17 cellular contexts compared by ENCODE assay signal in genomic region chr16:72620853-72621252, GRCh38.
DNase-seq lines count a peak whose midpoint lies in the region; ATAC-seq and TF ChIP-seq lines count a peak whose summit lies in the region.
"Had no signal": no experiment of that assay in that cellular context is flagged by ENCODE, and none has a peak within 500 bp of the region (broad histone marks: within the 10 kb centered on the region; RNA-seq: fewer than 3 reads in every experiment).

No MANE protein-coding gene starts in this region.

- DNase-seq in MCF 10A (ENCODE audit: unreplicated experiment), result peak; percentile 21
- DNase-seq in mammary epithelial cell, result no peak
- peak; percentile 18 for DNase-seq in NCI-H1105 (lab: John Stamatoyannopoulos, UW)
- no peak for DNase-seq in WTC11 (ENCODE audit: low spot score)
- DNase-seq in tibial artery, result no peak
- DNase-seq in heart right ventricle, result no peak
- no peak for DNase-seq in vagina (ENCODE audit: extremely low spot score in 2 of 2)
- no peak for DNase-seq in esophagus muscularis mucosa (ENCODE audit: extremely low spot score)
- DNase-seq: ACHN; AML-193; Caco-2; CD4-positive, alpha-beta T cell; H7; IMR-90 had no signal

- POLR2A ChIA-PET in MCF 10A (lab: Yijun Ruan, JAX), result interaction anchor here (0.7 to 1.7 kb wide), 2 partner anchors 13 to 38 kb away, joined by 3 to 6 read pairs; no protein-coding TSS in a partner anchor
- POLR2A ChIA-PET in WTC11 (lab: Charles Lee), result interaction anchor here (0.6 to 1.0 kb wide), 2 partner anchors 10 to 143 kb away, joined by 3 read pairs; no protein-coding TSS in a partner anchor

- no peaks in the 10 kb centered on the region for H3K27me3 Mint-ChIP-seq in MCF 10A (ENCODE audit: insufficient read depth, unreplicated experiment)
- no peaks in the 10 kb centered on the region for H3K27me3 Mint-ChIP-seq in WTC11 (ENCODE audit: low read depth)
- H3K27me3 Mint-ChIP-seq: CD4-positive, alpha-beta T cell had no signal

- H3K36me3 ChIP-seq in mammary epithelial cell (ENCODE audit: insufficient read depth, low read length) (no peaks in the 10 kb centered on the region), tibial artery (no peaks in the 10 kb centered on the region), heart right ventricle (no peaks in the 10 kb centered on the region), vagina (no peaks in the 10 kb centered on the region), esophagus muscularis mucosa (no peaks in the 10 kb centered on the region)

- CTCF ChIA-PET in MCF 10A (lab: Yijun Ruan, JAX), result interaction anchor here (0.5 to 1.6 kb wide), 3 partner anchors 67 to 432 kb away, joined by 3 to 4 read pairs (median 4); no protein-coding TSS in a partner anchor
- CTCF ChIA-PET in mammary epithelial cell (lab: Charles Lee; ENCODE audit: low non-redundant PET), result no interaction called here
- CTCF ChIA-PET in WTC11 (lab: Charles Lee), result no interaction called here

- H3K79me2 ChIP-seq in mammary epithelial cell (ENCODE audit: insufficient read depth, low read length), result peaks cover 3% of the 10 kb centered on the region

- TF ChIP-seq POLR2A in vagina (IDR thresholded peaks at IDR 0.05), result no peak
- no peak for TF ChIP-seq POLR2A in esophagus muscularis mucosa (IDR thresholded peaks at IDR 0.05; ENCODE audit: low read depth)

- no peak for TF ChIP-seq EP300 in esophagus muscularis mucosa (IDR thresholded peaks at IDR 0.05)

- in situ Hi-C loops in mammary epithelial cell (cut with MboI; ENCODE audit: low sequenced_read_pairs in 2 of 2), result no loop called here

- H3K9me3 Mint-ChIP-seq in MCF 10A (ENCODE audit: unreplicated experiment) (no peaks in the 10 kb centered on the region), WTC11 (peaks cover 17% of the 10 kb centered on the region)
- H3K9me3 Mint-ChIP-seq: CD4-positive, alpha-beta T cell had no signal

- H4K20me1 ChIP-seq in mammary epithelial cell (ENCODE audit: insufficient read depth, low read length), result no peaks in the 10 kb centered on the region

- WGBS in mammary epithelial cell (ENCODE audit: low coverage, missing lambda C conversion rate), result 50% methylated on average over 2 of the region's 2 CpGs
- 74 to 77% methylated on average over 2 of the region's 2 CpGs for WGBS in heart right ventricle, 2 donors
- 80% methylated on average over 2 of the region's 2 CpGs for WGBS in esophagus muscularis mucosa

- H3K27me3 ChIP-seq in mammary epithelial cell (ENCODE audit: insufficient read depth, low read length), result no peaks in the 10 kb centered on the region
- no peaks in the 10 kb centered on the region for H3K27me3 ChIP-seq in tibial artery
- H3K27me3 ChIP-seq in heart right ventricle, result no peaks in the 10 kb centered on the region
- no peaks in the 10 kb centered on the region for H3K27me3 ChIP-seq in vagina
- H3K27me3 ChIP-seq in esophagus muscularis mucosa, result no peaks in the 10 kb centered on the region

- no TSS peak for BruUV-seq in MCF 10A (replicated peaks; lab: Mats Ljungman, UMichigan)
- no TSS peak for BruUV-seq in mammary epithelial cell (replicated peaks; lab: Mats Ljungman, UMichigan)

- no peak overlapping the region for H3K4me3 Mint-ChIP-seq in MCF 10A (ENCODE audit: unreplicated experiment)
- H3K4me3 Mint-ChIP-seq in WTC11, result no peak overlapping the region
- H3K4me3 Mint-ChIP-seq: CD4-positive, alpha-beta T cell; GM23338 had no signal

- H3K27ac Mint-ChIP-seq in MCF 10A (ENCODE audit: low read depth, unreplicated experiment) (no peak overlapping the region), WTC11 (peak overlapping the region; percentile 7; the same call in 1 of the 2 replicates)
- H3K27ac Mint-ChIP-seq: CD4-positive, alpha-beta T cell; GM23338 had no signal

- H3K4me2 ChIP-seq in mammary epithelial cell (ENCODE audit: insufficient read depth, low read depth, low read length), result no peak overlapping the region
- H3K4me2 ChIP-seq: GM23338 had no signal

- H3K9ac ChIP-seq in mammary epithelial cell (ENCODE audit: insufficient read depth, low read length), result no peak overlapping the region

- H3K4me1 ChIP-seq in mammary epithelial cell (ENCODE audit: insufficient read depth, low read length) (no peaks in the 10 kb centered on the region), tibial artery (peaks cover 0 to 22% (median 0%) of the 10 kb centered on the region in 4 donors), heart right ventricle (no peaks in the 10 kb centered on the region), vagina (no peaks in the 10 kb centered on the region), esophagus muscularis mucosa (no peaks in the 10 kb centered on the region)
- H3K4me1 ChIP-seq: Caco-2 had no signal

- dilution Hi-C loops in mammary epithelial cell (cut with HindIII; ENCODE audit: low sequenced_read_pairs), result no loop called here

- peaks cover 4% of the 10 kb centered on the region for H3K4me1 Mint-ChIP-seq in MCF 10A (ENCODE audit: insufficient read depth, unreplicated experiment)
- H3K4me1 Mint-ChIP-seq in WTC11, result peaks cover 17% of the 10 kb centered on the region

- H2AFZ ChIP-seq in mammary epithelial cell (ENCODE audit: low read depth, low read length), result no peak overlapping the region
- H2AFZ ChIP-seq: GM23338 had no signal

- TF ChIP-seq CTCF in MCF 10A (IDR thresholded peaks at IDR 0.05; ENCODE audit: unreplicated experiment), result no peak
- no peak for TF ChIP-seq CTCF in mammary epithelial cell (conservative IDR thresholded peaks at IDR 0.05 in 1 of 2, IDR thresholded peaks at IDR 0.05 in 1 of 2; ENCODE audit: extremely low read depth in 1 of 2, insufficient read depth in 1 of 2, low read depth in 1 of 2, low read length in 2 of 2)
- TF ChIP-seq CTCF in WTC11 (IDR thresholded peaks at IDR 0.05), result no peak
- no peak for TF ChIP-seq CTCF in tibial artery (IDR thresholded peaks at IDR 0.05)
- no peak for TF ChIP-seq CTCF in heart right ventricle (IDR thresholded peaks at IDR 0.05)
- TF ChIP-seq CTCF in vagina (IDR thresholded peaks at IDR 0.05), result no peak
- no peak for TF ChIP-seq CTCF in esophagus muscularis mucosa (IDR thresholded peaks at IDR 0.05)

- H3K4me3 ChIP-seq in mammary epithelial cell (replicated peaks in 1 of 3; ENCODE audit: insufficient read depth in 1 of 3, low read depth in 2 of 3, low read length in 3 of 3) (no peak overlapping the region), tibial artery (no peak overlapping the region), heart right ventricle (no peak overlapping the region), vagina (no peak overlapping the region), esophagus muscularis mucosa (no peak overlapping the region)
- H3K4me3 ChIP-seq: GM23338, K562 had no signal

- H3K27ac ChIP-seq in mammary epithelial cell (ENCODE audit: insufficient read depth, low read depth, low read length) (no peak overlapping the region), tibial artery (peak overlapping the region; percentile 55 to 56), heart right ventricle (no peak overlapping the region), vagina (no peak overlapping the region), esophagus muscularis mucosa (replicated peaks in 1 of 4) (no peak overlapping the region)
- H3K27ac ChIP-seq: C4-2B had no signal

- H3K9me3 ChIP-seq in mammary epithelial cell (replicated peaks; ENCODE audit: insufficient read depth, low read length) (no peaks in the 10 kb centered on the region), tibial artery (no peaks in the 10 kb centered on the region), heart right ventricle (peaks cover 0 to 9% (median 0%) of the 10 kb centered on the region in 11 donors), vagina (no peaks in the 10 kb centered on the region), esophagus muscularis mucosa (no peaks in the 10 kb centered on the region)
- H3K9me3 ChIP-seq: Caco-2 had no signal

- ATAC-seq in WTC11, result no peak
- no peak for ATAC-seq in heart right ventricle
- ATAC-seq: GM23338, K562 had no signal

- intact Hi-C loops in MCF 10A (cut with micrococcal nuclease) (no loop called here), mammary epithelial cell (cut with micrococcal nuclease) (no loop called here), tibial artery (cut with DNase I; ENCODE audit: low total_unique reads) (no loop called here), heart right ventricle (cut with DNase I) (no loop called here), vagina (cut with DNase I) (no loop called here), esophagus muscularis mucosa (cut with DNase I) (no loop called here)

- H3K36me3 Mint-ChIP-seq in MCF 10A (ENCODE audit: insufficient read depth, unreplicated experiment) (no peaks in the 10 kb centered on the region), WTC11 (peaks cover 25% of the 10 kb centered on the region)

TF ChIP-seq in WTC11, 78 proteins besides CTCF, POLR2A, EP300 and RAD21:
- TF ChIP-seq TEAD1 (CRISPR knock-in tag; IDR thresholded peaks at IDR 0.05) (no peak), CREM (CRISPR knock-in tag; IDR thresholded peaks at IDR 0.05) (no peak)

Comparison
In these comparisons a context has a peak if more than half of its experiments do, and no peak if none do; other contexts are left out.
1. DNase-seq: peak in MCF 10A (single experiment) and NCI-H1105 (single experiment); none in mammary epithelial cell (single experiment), WTC11 (single experiment), tibial artery (0 of 2), heart right ventricle (0 of 2), vagina (0 of 2) and esophagus muscularis mucosa (single experiment).
2. H3K27ac ChIP-seq: peak in tibial artery (2 of 2); none in mammary epithelial cell (single experiment), heart right ventricle (0 of 10), vagina (single experiment) and esophagus muscularis mucosa (0 of 4).